Comparison of ENCODE assay signal across 1 cellular context in genomic region chr2:226772389-226773179, GRCh38.
A peak's percentile ranks its signal among the peaks of the same experiment; 100 is the strongest.
TF ChIP-seq lines count a peak whose summit lies in the region.

No MANE protein-coding gene starts in this region.

TF ChIP-seq in HEK293, 187 proteins besides CTCF, POLR2A, EP300 and RAD21 (continued from another document):
- TF ChIP-seq ZNF274 (IDR thresholded peaks at IDR 0.05; ENCODE audit: low read length) (no peak), ZNF274 (tag by site-specific recombination; IDR thresholded peaks at IDR 0.05; ENCODE audit: borderline replicate concordance) (no peak), TCF7L2 (IDR thresholded peaks at IDR 0.05; ENCODE audit: borderline replicate concordance, low read depth, low read length) (peak; percentile 71; the same call in 1 of the 2 replicates), ZNF416 (tag by site-specific recombination; IDR thresholded peaks at IDR 0.05) (no peak), TSHZ1 (tag by site-specific recombination; IDR thresholded peaks at IDR 0.05; ENCODE audit: borderline replicate concordance) (no peak), ZNF112 (tag by site-specific recombination; IDR thresholded peaks at IDR 0.05) (no peak), ZNF768 (tag by site-specific recombination; IDR thresholded peaks at IDR 0.05) (no peak), ZNF302 (tag by site-specific recombination; IDR thresholded peaks at IDR 0.05; ENCODE audit: low read depth) (no peak), ZNF433 (tag by site-specific recombination; IDR thresholded peaks at IDR 0.05; ENCODE audit: low read depth) (no peak), ZSCAN4 (tag by site-specific recombination; IDR thresholded peaks at IDR 0.05) (no peak), ZNF585B (tag by site-specific recombination; IDR thresholded peaks at IDR 0.05) (no peak), GFI1B (tag by site-specific recombination; IDR thresholded peaks at IDR 0.05) (no peak), MZF1 (tag by site-specific recombination; IDR thresholded peaks at IDR 0.05; ENCODE audit: borderline replicate concordance) (no peak), ZNF133 (tag by site-specific recombination; IDR thresholded peaks at IDR 0.05) (no peak), GLI4 (tag by site-specific recombination; IDR thresholded peaks at IDR 0.05) (no peak), ZNF623 (tag by site-specific recombination; IDR thresholded peaks at IDR 0.05) (no peak), ZNF530 (tag by site-specific recombination; IDR thresholded peaks at IDR 0.05; ENCODE audit: low read depth) (no peak), ZNF473 (tag by site-specific recombination; IDR thresholded peaks at IDR 0.05) (no peak), ZSCAN16 (tag by site-specific recombination; IDR thresholded peaks at IDR 0.05) (no peak), ZFP41 (tag by site-specific recombination; IDR thresholded peaks at IDR 0.05; ENCODE audit: borderline replicate concordance) (no peak), ZNF529 (tag by site-specific recombination; IDR thresholded peaks at IDR 0.05; ENCODE audit: insufficient replicate concordance) (no peak), ZNF146 (tag by site-specific recombination; IDR thresholded peaks at IDR 0.05) (no peak), ZNF518A (tag by site-specific recombination; conservative IDR thresholded peaks at IDR 0.05; ENCODE audit: low read depth) (peak; percentile 19; the same call in 1 of the 2 replicates), ZSCAN23 (tag by site-specific recombination; IDR thresholded peaks at IDR 0.05) (no peak), ZXDB (tag by site-specific recombination; IDR thresholded peaks at IDR 0.05) (peak; percentile 93), ZNF624 (tag by site-specific recombination; IDR thresholded peaks at IDR 0.05) (no peak), ZNF521 (tag by site-specific recombination; IDR thresholded peaks at IDR 0.05) (no peak), ZNF404 (tag by site-specific recombination; IDR thresholded peaks at IDR 0.05) (no peak), KLF16 (tag by site-specific recombination; IDR thresholded peaks at IDR 0.05) (no peak), BCL11B (tag by site-specific recombination; IDR thresholded peaks at IDR 0.05; ENCODE audit: low read depth) (no peak), ZNF776 (tag by site-specific recombination; IDR thresholded peaks at IDR 0.05; ENCODE audit: borderline replicate concordance) (no peak), ZNF398 (tag by site-specific recombination; IDR thresholded peaks at IDR 0.05) (peak; percentile 27; the same call in 1 of the 2 replicates), ZFP3 (tag by site-specific recombination; IDR thresholded peaks at IDR 0.05; ENCODE audit: low read depth) (no peak), ZNF830 (tag by site-specific recombination; IDR thresholded peaks at IDR 0.05; ENCODE audit: low read depth) (no peak), REPIN1 (tag by site-specific recombination; IDR thresholded peaks at IDR 0.05; ENCODE audit: low read depth) (no peak), ZNF16 (tag by site-specific recombination; IDR thresholded peaks at IDR 0.05; ENCODE audit: low read depth) (no peak), ZNF311 (tag by site-specific recombination; IDR thresholded peaks at IDR 0.05; ENCODE audit: borderline replicate concordance) (no peak), ZNF777 (tag by site-specific recombination; IDR thresholded peaks at IDR 0.05; ENCODE audit: borderline replicate concordance) (no peak), ZNF214 (tag by site-specific recombination; IDR thresholded peaks at IDR 0.05; ENCODE audit: borderline replicate concordance) (no peak), HOXA7 (CRISPR knock-in tag; IDR thresholded peaks at IDR 0.05; ENCODE audit: borderline replicate concordance) (no peak), ZNF366 (tag by site-specific recombination; conservative IDR thresholded peaks at IDR 0.05) (no peak), ZNF157 (tag by site-specific recombination; IDR thresholded peaks at IDR 0.05) (no peak), ZNF335 (tag by site-specific recombination; conservative IDR thresholded peaks at IDR 0.05) (no peak), ZNF76 (tag by site-specific recombination; IDR thresholded peaks at IDR 0.05; ENCODE audit: borderline replicate concordance, low read depth) (no peak), ZBTB17 (tag by site-specific recombination; IDR thresholded peaks at IDR 0.05) (no peak), ATF2 (tag by site-specific recombination; IDR thresholded peaks at IDR 0.05; ENCODE audit: low read depth) (no peak), ZNF701 (tag by site-specific recombination; IDR thresholded peaks at IDR 0.05) (no peak), ZNF155 (tag by site-specific recombination; IDR thresholded peaks at IDR 0.05) (no peak)
